9 cellular contexts compared by ENCODE assay signal in genomic region chr16:16007743-16008111, GRCh38. TPM values are rescaled to one million over a fixed set of nuclear protein-coding genes. Genes with fewer than 3 reads are reported as not detected.
DNase-seq lines count a peak whose midpoint lies in the region; ATAC-seq, FAIRE-seq and TF ChIP-seq lines count a peak whose summit lies in the region.
"Had no signal": no experiment of that assay in that cellular context is flagged by ENCODE, and none has a peak within 500 bp of the region (broad histone marks: within the 10 kb centered on the region; RNA-seq: fewer than 3 reads in every experiment).

No MANE protein-coding gene starts in this region.

- FAIRE-seq in GM12892 (lab: Jason Lieb, UNC), result peak; percentile 86

- DNase-seq in GM12892 (ENCODE audit: insufficient read length) (peak; percentile 70), HL-60 (ENCODE audit: low read depth in 1 of 2, low spot score in 1 of 2) (peak in 1 of 2 experiments; percentile 66), kidney tubule cell (ENCODE audit: low spot score) (peak; percentile 46), left ventricle myocardium inferior (no peak), NCI-H1048 (lab: John Stamatoyannopoulos, UW) (no peak)
- DNase-seq in central memory CD4-positive, alpha-beta T cell, result no peak
- no peak for DNase-seq in stimulated activated CD4-positive, alpha-beta T cell treated with anti-CD3 and anti-CD28 coated beads, Interleukin-15, amount 100 ng/mL, for 24 hours

- H3K36me3 ChIP-seq in left ventricle myocardium inferior, result peaks cover 11% of the 10 kb centered on the region

- H3K4me3 ChIP-seq in HL-60 (replicated peaks; ENCODE audit: insufficient read depth, low read length) (no peak overlapping the region), left ventricle myocardium inferior (no peak overlapping the region)
- H3K4me3 ChIP-seq: SK-N-MC had no signal

- intact Hi-C loops in left ventricle myocardium inferior (cut with micrococcal nuclease), result no loop called here

- no peak for TF ChIP-seq POLR2A in GM12892 (IDR thresholded peaks at IDR 0.05; ENCODE audit: low read depth, low read length)

- no peaks in the 10 kb centered on the region for H3K9me3 ChIP-seq in left ventricle myocardium inferior (replicated peaks)

- H3K27ac ChIP-seq in HL-60 (replicated peaks) (peak overlapping the region; percentile 70), left ventricle myocardium inferior (replicated peaks) (no peak overlapping the region)
- H3K27ac ChIP-seq: SK-N-MC had no signal

- H3K27me3 ChIP-seq in HL-60 (ENCODE audit: insufficient read depth, poor library complexity, severe bottlenecking) (no peaks in the 10 kb centered on the region), left ventricle myocardium inferior (ENCODE audit: low read depth) (no peaks in the 10 kb centered on the region)

- peak; percentile 77 for ATAC-seq in GM21447 (IDR thresholded peaks at IDR 0.05; ENCODE audit: unreplicated experiment)

- H3K4me1 ChIP-seq in left ventricle myocardium inferior, result peaks cover 22% of the 10 kb centered on the region

- TF ChIP-seq CTCF in HL-60 (IDR thresholded peaks at IDR 0.05; ENCODE audit: insufficient read depth, low read length) (no peak), left ventricle myocardium inferior (IDR thresholded peaks at IDR 0.05; ENCODE audit: borderline replicate concordance) (no peak)

RNA-seq across cellular contexts. Expression of gene ABCC1, which starts 58.3 kb away (rescaled TPM):
- 22.3 TPM for polyA plus RNA-seq in GM12892 (2012; ENCODE audit: missing spikeins)
- total RNA-seq in left ventricle myocardium inferior, result 17.0 TPM

Comparison
In these comparisons a context has a peak if more than half of its experiments do, and no peak if none do; other contexts are left out.
1. DNase-seq: peak in GM12892 (single experiment) and kidney tubule cell (single experiment); none in central memory CD4-positive, alpha-beta T cell (single experiment), left ventricle myocardium inferior (single experiment), stimulated activated CD4-positive, alpha-beta T cell treated with anti-CD3 and anti-CD28 coated beads, Interleukin-15, amount 100 ng/mL, for 24 hours (single experiment) and NCI-H1048 (single experiment).